Comparison of ENCODE assay signal across 17 cellular contexts in the genomic region with DNA sequence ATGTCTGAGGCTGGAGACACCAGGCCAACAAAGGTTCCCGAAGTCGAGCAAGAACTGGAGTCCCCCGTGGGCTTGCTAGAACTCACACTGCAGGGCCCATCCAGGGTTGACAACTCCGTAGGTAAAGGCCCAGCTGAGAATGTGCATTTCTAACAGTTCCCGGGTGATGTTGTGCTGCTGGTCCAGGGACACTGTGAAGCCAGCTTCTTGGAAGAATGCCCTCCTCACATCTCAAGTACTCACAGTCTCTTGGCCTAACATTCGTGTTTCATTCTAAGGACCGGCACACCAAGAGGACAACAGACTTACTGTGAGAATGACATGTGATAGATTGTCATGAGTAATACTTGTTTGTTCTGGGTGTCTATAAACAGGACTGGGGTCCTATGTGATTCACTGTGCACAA.
DNase-seq lines count a peak whose midpoint lies in the region; ATAC-seq and TF ChIP-seq lines count a peak whose summit lies in the region.
"Had no signal": no experiment of that assay in that cellular context is flagged by ENCODE, and none has a peak within 500 bp of the region (broad histone marks: within the 10 kb centered on the region; RNA-seq: fewer than 3 reads in every experiment).

No MANE protein-coding gene starts in this region.

- H3K36me3 ChIP-seq in left ventricle myocardium inferior, result no peaks in the 10 kb centered on the region
- H3K36me3 ChIP-seq in parathyroid adenoma (ENCODE audit: control insufficient read depth, insufficient read depth, low read length), result no peaks in the 10 kb centered on the region
- no peaks in the 10 kb centered on the region for H3K36me3 ChIP-seq in upper lobe of right lung

- no peak overlapping the region for H3K9ac ChIP-seq in parathyroid adenoma

- H3K4me1 ChIP-seq in left ventricle myocardium inferior, result peaks cover 38% of the 10 kb centered on the region
- no peaks in the 10 kb centered on the region for H3K4me1 ChIP-seq in parathyroid adenoma
- H3K4me1 ChIP-seq in upper lobe of right lung, result peaks cover 21% of the 10 kb centered on the region

- no peaks in the 10 kb centered on the region for H3K27me3 ChIP-seq in left ventricle myocardium inferior (ENCODE audit: low read depth)
- no peaks in the 10 kb centered on the region for H3K27me3 ChIP-seq in parathyroid adenoma (ENCODE audit: control insufficient read depth, insufficient read depth, low read length)
- H3K27me3 ChIP-seq in upper lobe of right lung, result no peaks in the 10 kb centered on the region

- intact Hi-C loops in left ventricle myocardium inferior (cut with micrococcal nuclease) (no loop called here), upper lobe of right lung (cut with DNase I) (no loop called here)

- TF ChIP-seq CTCF in left ventricle myocardium inferior (IDR thresholded peaks at IDR 0.05; ENCODE audit: borderline replicate concordance) (no peak), parathyroid adenoma (IDR thresholded peaks at IDR 0.05) (no peak), upper lobe of right lung (IDR thresholded peaks at IDR 0.05) (no peak)

- no peak for DNase-seq in caudate nucleus (lab: John Stamatoyannopoulos, UW)
- DNase-seq in left ventricle myocardium inferior, result no peak
- DNase-seq in upper lobe of right lung, result no peak
- no peak for DNase-seq in GF-D8 (lab: John Stamatoyannopoulos, UW)
- DNase-seq: activated CD4-positive, alpha-beta T cell treated with anti-CD3 and anti-CD28 coated beads for 36 hours; activated naive CD8-positive, alpha-beta T cell treated with anti-CD3 and anti-CD28 coated beads, Interleukin-2, amount 50 U/mL, for 24 hours; activated T-cell treated with anti-CD3 and anti-CD28 coated beads, Interleukin-2, amount 50 U/mL, for 1 hour; DND-41; NCI-H187; NCI-H774; stimulated activated CD4-positive, alpha-beta T cell treated with anti-CD3 and anti-CD28 coated beads, Interleukin-12 subunit alpha, Interleukin-12 subunit beta, amount 100 ng/mL, for 4 hours; T-helper 17 cell had no signal

- no peaks in the 10 kb centered on the region for H3K79me2 ChIP-seq in parathyroid adenoma

- H2AFZ ChIP-seq in parathyroid adenoma, result no peak overlapping the region

- peak overlapping the region; percentile 39 for H3K27ac ChIP-seq in caudate nucleus (ENCODE audit: low read depth, low read length)
- H3K27ac ChIP-seq in left ventricle myocardium inferior (replicated peaks), result peak overlapping the region; percentile 93
- peak overlapping the region; percentile 33 for H3K27ac ChIP-seq in parathyroid adenoma
- H3K27ac ChIP-seq in upper lobe of right lung, result peak overlapping the region; percentile 65
- H3K27ac ChIP-seq: C4-2B, RWPE1 had no signal

- no peak overlapping the region for H3K4me2 ChIP-seq in parathyroid adenoma (ENCODE audit: low read length)

- no peak overlapping the region for H3K4me3 ChIP-seq in left ventricle myocardium inferior
- no peak overlapping the region for H3K4me3 ChIP-seq in parathyroid adenoma (ENCODE audit: low read depth, low read length)
- H3K4me3 ChIP-seq in upper lobe of right lung, result no peak overlapping the region

- ATAC-seq in upper lobe of right lung (peak; percentile 15), HG02840 (IDR thresholded peaks at IDR 0.05; ENCODE audit: low FRiP score, unreplicated experiment) (no peak), GM21423 (IDR thresholded peaks at IDR 0.05; ENCODE audit: unreplicated experiment) (no peak)
- ATAC-seq: activated CD4-positive, alpha-beta T cell treated with anti-CD3 and anti-CD28 coated beads for 36 hours; activated naive CD8-positive, alpha-beta T cell treated with anti-CD3 and anti-CD28 coated beads, Interleukin-2, amount 50 U/mL, for 24 hours; T-helper 17 cell had no signal

- no peaks in the 10 kb centered on the region for H3K9me3 ChIP-seq in left ventricle myocardium inferior (replicated peaks)
- no peaks in the 10 kb centered on the region for H3K9me3 ChIP-seq in parathyroid adenoma (ENCODE audit: control insufficient read depth, low read length)
- H3K9me3 ChIP-seq in upper lobe of right lung, result no peaks in the 10 kb centered on the region

Comparison
In these comparisons a context has a peak if more than half of its experiments do, and no peak if none do; other contexts are left out.
1. H3K27ac ChIP-seq: peak in every context shown above with its lines; median percentile 93 in left ventricle myocardium inferior; 65 in upper lobe of right lung; 39 in caudate nucleus; 33 in parathyroid adenoma.